ENCODE assay signal across 8 cellular contexts in the genomic region with DNA sequence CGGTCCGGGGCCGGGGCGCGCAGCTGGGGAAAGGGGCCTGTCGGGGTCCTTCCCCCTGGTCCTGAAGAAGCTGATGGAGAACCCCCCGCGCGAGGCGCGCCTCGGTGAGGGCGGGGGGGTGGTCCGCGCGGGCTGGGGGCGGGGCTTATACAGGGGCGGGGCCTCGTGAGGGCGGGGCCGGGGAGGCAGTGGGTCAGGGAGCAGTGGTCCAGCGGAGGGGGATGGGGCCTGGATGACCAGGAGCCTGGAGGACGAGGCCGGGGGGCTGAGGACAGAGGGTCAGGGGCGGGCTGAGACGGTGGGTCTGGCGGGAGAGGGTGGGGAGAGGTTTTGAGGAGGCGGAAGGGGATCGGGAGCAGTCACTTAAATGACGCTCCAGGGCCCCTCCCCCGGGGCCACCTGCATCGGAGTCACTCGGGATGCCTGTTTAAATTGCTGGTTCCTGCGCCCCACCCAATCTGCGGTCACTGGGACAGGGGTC. TPM values are rescaled to one million over a fixed set of nuclear protein-coding genes. Genes with fewer than 3 reads are reported as not detected.
DNase-seq lines count a peak whose midpoint lies in the region; ATAC-seq, FAIRE-seq and TF ChIP-seq lines count a peak whose summit lies in the region.

No MANE protein-coding gene starts in this region.

- no peaks in the 10 kb centered on the region for H3K36me3 ChIP-seq in astrocyte (ENCODE audit: insufficient read depth, low read length)
- H3K36me3 ChIP-seq in gastrocnemius medialis: peaks cover 0 to 2% of the 10 kb centered on the region in 2 donors

- H4K20me1 ChIP-seq in astrocyte (ENCODE audit: insufficient read depth, low read length): peaks cover 6% of the 10 kb centered on the region

- H3K27ac Mint-ChIP-seq in astrocyte (ENCODE audit: unreplicated experiment): peak overlapping the region; percentile 83

- H3K4me2 ChIP-seq in astrocyte (ENCODE audit: low read length): peak overlapping the region; percentile 93

- H3K27me3 ChIP-seq in astrocyte (ENCODE audit: insufficient read depth, low read length): peaks cover 3% of the 10 kb centered on the region
- no peaks in the 10 kb centered on the region for H3K27me3 ChIP-seq in gastrocnemius medialis

- peaks cover 3% of the 10 kb centered on the region for H3K79me2 ChIP-seq in astrocyte (ENCODE audit: insufficient read depth, low read length)

- no peak for TF ChIP-seq POLR2A in gastrocnemius medialis (IDR thresholded peaks at IDR 0.05)

- FAIRE-seq in astrocyte (lab: Jason Lieb, UNC): no peak

- in situ Hi-C loops in gastrocnemius medialis (cut with MboI; ENCODE audit: low sequenced_read_pairs in 4 of 4): no loop called here

- intact Hi-C loops in gastrocnemius medialis (cut with DNase I; ENCODE audit: low total_unique reads): loop anchor here (5.0 kb wide), 1 partner anchor 1865 kb away; no protein-coding TSS in a partner anchor

- H3K4me3 ChIP-seq in AG10803 (ENCODE audit: low read length) (peak overlapping the region; percentile 84), astrocyte (ENCODE audit: insufficient read depth, low read depth, low read length) (peak overlapping the region; percentile 62), gastrocnemius medialis (peak overlapping the region; percentile 73 to 94 (median 86))

- H3K27ac ChIP-seq in astrocyte (ENCODE audit: low read depth, low read length) (peak overlapping the region; percentile 92), gastrocnemius medialis (peak overlapping the region; percentile 96 to 100 (median 100))

- peak overlapping the region; percentile 86 for H3K9ac ChIP-seq in astrocyte (ENCODE audit: low read length)

- H2AFZ ChIP-seq in astrocyte (ENCODE audit: low read depth, low read length): peak overlapping the region; percentile 69

- H3K9me3 ChIP-seq in astrocyte (ENCODE audit: insufficient read depth, low read depth, low read length): no peaks in the 10 kb centered on the region
- no peaks in the 10 kb centered on the region for H3K9me3 ChIP-seq in gastrocnemius medialis

- no peaks in the 10 kb centered on the region for H3K9me3 Mint-ChIP-seq in astrocyte (ENCODE audit: unreplicated experiment)

- no peaks in the 10 kb centered on the region for H3K36me3 Mint-ChIP-seq in astrocyte (ENCODE audit: low read depth, unreplicated experiment)

- H3K4me1 Mint-ChIP-seq in astrocyte (ENCODE audit: low read depth, unreplicated experiment): peaks cover 8% of the 10 kb centered on the region

- H3K27me3 Mint-ChIP-seq in astrocyte (ENCODE audit: low read depth, unreplicated experiment): peaks cover 2% of the 10 kb centered on the region

- H3K4me3 Mint-ChIP-seq in astrocyte (ENCODE audit: unreplicated experiment): peak overlapping the region; percentile 85

- DNase-seq in AG10803 (ENCODE audit: low read depth): peak; percentile 52
- DNase-seq in T-helper 1 cell: peak; percentile 43 to 69 (median 61)
- no peak for DNase-seq in astrocyte (ENCODE audit: low read depth)
- peak; percentile 67 to 89 for DNase-seq in hippocampal formation (lab: John Stamatoyannopoulos, UW)
- DNase-seq in gastrocnemius medialis: peak; percentile 47 to 76
- no peak for DNase-seq in NCI-H226

- peak; percentile 35 for ATAC-seq in GM19023 (IDR thresholded peaks at IDR 0.05; ENCODE audit: unreplicated experiment)
- peak; percentile 39 for ATAC-seq in HG03280 (IDR thresholded peaks at IDR 0.05; ENCODE audit: unreplicated experiment)
- peak; percentile 43 for ATAC-seq in gastrocnemius medialis

- H3K4me1 ChIP-seq in astrocyte (ENCODE audit: insufficient read depth, low read length): peaks cover 17% of the 10 kb centered on the region
- peaks cover 23 to 25% of the 10 kb centered on the region in 2 donors for H3K4me1 ChIP-seq in gastrocnemius medialis

- TF ChIP-seq CTCF in AG10803 (conservative IDR thresholded peaks at IDR 0.05; ENCODE audit: low read length) (no peak), astrocyte (IDR thresholded peaks at IDR 0.05; ENCODE audit: insufficient read depth, low read depth, low read length) (no peak), gastrocnemius medialis (IDR thresholded peaks at IDR 0.05 in 4 of 5, conservative IDR thresholded peaks at IDR 0.05 in 1 of 5) (no peak)

RNA-seq across cellular contexts. Expression of a gene that starts 0.4 kb away (rescaled TPM):
- 5.9 and 6.3 TPM in 2 replicates for total RNA-seq in astrocyte
- total RNA-seq in gastrocnemius medialis: 10 to 100 TPM; 15.6 to 39.8 (median 19.5) TPM

Comparison
In these comparisons a context has a peak if more than half of its experiments do, and no peak if none do; other contexts are left out.
1. DNase-seq: peak in AG10803 (single experiment), T-helper 1 cell (5 of 5), hippocampal formation (2 of 2) and gastrocnemius medialis (2 of 2); none in astrocyte (single experiment) and NCI-H226 (single experiment).
2. Peak in every context shown above with its lines, with median percentiles within 50 percentile points of each other: H3K4me3 ChIP-seq and ATAC-seq.